In the genomic region with DNA sequence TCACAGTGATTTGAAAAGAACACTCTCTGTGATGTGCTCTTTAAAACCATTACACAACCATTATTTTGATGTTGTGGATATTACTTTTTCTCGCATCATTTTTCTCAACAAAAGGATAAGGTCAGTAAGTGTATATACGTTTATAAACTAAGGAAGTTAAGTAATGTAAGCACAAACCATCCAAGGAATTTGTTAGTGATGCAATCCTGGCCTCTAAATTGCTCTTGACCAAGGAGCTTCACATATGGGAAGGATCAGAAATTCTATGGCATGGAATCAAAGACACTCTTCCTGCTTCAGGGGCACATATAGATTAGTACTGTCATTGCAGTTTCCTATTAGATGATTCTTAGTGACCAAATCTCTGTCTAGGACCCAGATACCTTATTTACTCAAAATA, we compare ENCODE assay signal across 27 cellular contexts. TPM values are rescaled to one million over a fixed set of nuclear protein-coding genes. Genes with fewer than 3 reads are reported as not detected.
DNase-seq lines count a peak whose midpoint lies in the region; ATAC-seq, FAIRE-seq and TF ChIP-seq lines count a peak whose summit lies in the region.
"Had no signal": no experiment of that assay in that cellular context is flagged by ENCODE, and none has a peak within 500 bp of the region (broad histone marks: within the 10 kb centered on the region; RNA-seq: fewer than 3 reads in every experiment).

No MANE protein-coding gene starts in this region.

- H3K27ac ChIP-seq in K562 (ENCODE audit: extremely low read depth, low read depth, low read length) (no peak overlapping the region), heart left ventricle (no peak overlapping the region)
- H3K27ac ChIP-seq: brain microvascular endothelial cell, left lung, thoracic aorta, uterus, WERI-Rb-1 had no signal

- no TSS peak for BruUV-seq in K562 (replicated peaks; lab: Mats Ljungman, UMichigan)

- no peak for TF ChIP-seq RAD21 in K562 (CRISPR knock-in tag; conservative IDR thresholded peaks at IDR 0.05 in 1 of 2, IDR thresholded peaks at IDR 0.05 in 1 of 2)

- ATAC-seq in K562 = no peak
- no peak for ATAC-seq in heart left ventricle
- ATAC-seq: left lung; naive thymus-derived CD8-positive, alpha-beta T cell; Panc1 had no signal

- H3K79me2 ChIP-seq in K562 (ENCODE audit: control insufficient read depth, insufficient read depth, low read length) = peaks cover 24% of the 10 kb centered on the region

- H3K4me3 ChIP-seq in AG04449 (ENCODE audit: low read depth, low read length) (no peak overlapping the region), K562 (no peak overlapping the region), fibroblast of the aortic adventitia (ENCODE audit: low read depth, low read length) (no peak overlapping the region), heart left ventricle (no peak overlapping the region)
- H3K4me3 ChIP-seq: left lung, thoracic aorta, uterus had no signal

- no peak overlapping the region for H3K27ac Mint-ChIP-seq in glutamatergic neuron (ENCODE audit: unreplicated experiment)
- H3K27ac Mint-ChIP-seq: activated CD4-positive, alpha-beta T cell treated with anti-CD3 and anti-CD28 coated beads, Interleukin-2, amount 10 ng/mL, durations not matched to agents 24 days and 14 days; activated T-cell treated with anti-CD3 and anti-CD28 coated beads, Interleukin-2, amount 50 U/mL, for 24 hours; T-helper 2 cell treated with Interferon-gamma antibody and Interleukin-4, amounts not matched to agents 5 μg/mL and 100 μg/mL, for 36 hours had no signal

- FAIRE-seq in K562 (lab: Jason Lieb, UNC) = no peak
- FAIRE-seq: A204.1, colon had no signal

- no peak for TF ChIP-seq POLR2A in K562 (conservative IDR thresholded peaks at IDR 0.05)
- no peak for TF ChIP-seq POLR2A in heart left ventricle (IDR thresholded peaks at IDR 0.05)

- peaks cover 2% of the 10 kb centered on the region for H3K4me1 Mint-ChIP-seq in glutamatergic neuron (ENCODE audit: low read depth, unreplicated experiment)

- H4K20me1 ChIP-seq in K562 (replicated peaks; ENCODE audit: control insufficient read depth, insufficient read depth, low read length) = peaks cover 3% of the 10 kb centered on the region; the same call in 1 of the 2 replicates

- 42% methylated on average over 2 of the region's 2 CpGs for WGBS in K562 (ENCODE audit: insufficient coverage, low coverage, missing lambda C conversion rate)
- 78 to 87% (median 82%) methylated on average over 2 of the region's 2 CpGs for WGBS in heart left ventricle, 4 donors

- no peaks in the 10 kb centered on the region for H3K9me1 ChIP-seq in K562 (ENCODE audit: control insufficient read depth, insufficient read depth, low read length)

- DNase-seq in AG04449 (ENCODE audit: low read depth, low spot score) (peak; percentile 59), HCEC 1CT (peak; percentile 74), K562 (ENCODE audit: extremely low read depth in 1 of 4, low spot score in 3 of 4) (no peak), fibroblast of the aortic adventitia (ENCODE audit: low read depth) (peak; percentile 59), heart left ventricle (no peak), glutamatergic neuron (no peak), AML-193 (lab: John Stamatoyannopoulos, UW) (no peak), DMS153 (lab: John Stamatoyannopoulos, UW) (no peak)
- DNase-seq: activated CD4-positive, alpha-beta T cell treated with anti-CD3 and anti-CD28 coated beads, Interleukin-2, amount 10 ng/mL, durations not matched to agents 24 days and 14 days; activated gamma-delta T cell treated with Interleukin-2 at 50 U/mL for 16 hours; activated T-cell treated with anti-CD3 and anti-CD28 coated beads, Interleukin-2, amount 50 U/mL, for 24 hours; BE2C; brain microvascular endothelial cell; effector CD8-positive, alpha-beta T cell; midbrain; naive thymus-derived CD8-positive, alpha-beta T cell; NCI-H524; SHP77; stimulated activated naive CD4-positive, alpha-beta T cell treated with Interleukin-2 at 50 U/mL for 16 hours; uterus; WERI-Rb-1 had no signal

- peaks cover 7 to 23% of the 10 kb centered on the region in 2 experiments; a peak in 3 of 5 replicates for H3K4me1 ChIP-seq in K562 (replicated peaks in 1 of 2; ENCODE audit: control insufficient read depth in 2 of 2, insufficient read depth in 2 of 2, low read length in 2 of 2)
- peaks cover 0 to 9% (median 0%) of the 10 kb centered on the region in 12 donors for H3K4me1 ChIP-seq in heart left ventricle
- H3K4me1 ChIP-seq: uterus had no signal

- peaks cover 4% of the 10 kb centered on the region for H3K27me3 Mint-ChIP-seq in glutamatergic neuron (ENCODE audit: unreplicated experiment)
- H3K27me3 Mint-ChIP-seq: activated T-cell treated with anti-CD3 and anti-CD28 coated beads, Interleukin-2, amount 50 U/mL, for 24 hours; naive thymus-derived CD8-positive, alpha-beta T cell had no signal

- TF ChIP-seq EP300 in K562 (IDR thresholded peaks at IDR 0.05; ENCODE audit: low read length) = no peak

- H2AFZ ChIP-seq in K562 (ENCODE audit: low read depth, low read length) = no peak overlapping the region

- H3K9ac ChIP-seq in K562 (ENCODE audit: insufficient read depth in 1 of 2, low read depth in 2 of 2, low read length in 2 of 2) = no peak overlapping the region

- peaks cover 4% of the 10 kb centered on the region for H3K36me3 Mint-ChIP-seq in glutamatergic neuron (ENCODE audit: unreplicated experiment)

- POLR2A ChIA-PET in AG04449 (lab: Yijun Ruan, JAX) (no interaction called here), K562 (lab: Yijun Ruan, JAX) (interaction anchor here (1.0 kb wide), 1 partner anchor 26 kb away, joined by 3 read pairs; no protein-coding TSS in a partner anchor)

- intact Hi-C loops in K562 (cut with micrococcal nuclease) (no loop called here), heart left ventricle (cut with DNase I) (loop anchor here in 6 of 10 donors (2.0 to 10.0 kb wide), 6 partner anchors 34 to 173 kb away; no protein-coding TSS in a partner anchor)

- H3K27me3 ChIP-seq in K562 (ENCODE audit: control insufficient read depth in 2 of 2, insufficient read depth in 2 of 2, low read length in 2 of 2) = no peaks in the 10 kb centered on the region
- no peaks in the 10 kb centered on the region for H3K27me3 ChIP-seq in heart left ventricle
- H3K27me3 ChIP-seq: BE2C, brain microvascular endothelial cell, left lung, uterus had no signal

- in situ Hi-C loops in K562 (cut with MboI) = no loop called here

- H3K9me3 ChIP-seq in K562 (replicated peaks; ENCODE audit: control insufficient read depth, insufficient read depth, low read depth, low read length) (no peaks in the 10 kb centered on the region), heart left ventricle (no peaks in the 10 kb centered on the region)
- H3K9me3 ChIP-seq: BE2C, left lung, thoracic aorta, uterus had no signal

- no peak overlapping the region for H3K4me2 ChIP-seq in K562 (ENCODE audit: insufficient read depth, low read length)

- CTCF ChIA-PET in AG04449 (lab: Yijun Ruan, JAX) (no interaction called here), K562 (lab: Yijun Ruan, JAX; ENCODE audit: low intra/inter-chr PET ratio) (no interaction called here)

- peaks cover 11% of the 10 kb centered on the region for H3K9me3 Mint-ChIP-seq in glutamatergic neuron (ENCODE audit: unreplicated experiment)
- H3K9me3 Mint-ChIP-seq: activated CD4-positive, alpha-beta T cell treated with anti-CD3 and anti-CD28 coated beads, Interleukin-2, amount 10 ng/mL, durations not matched to agents 24 days and 14 days; activated T-cell treated with anti-CD3 and anti-CD28 coated beads, Interleukin-2, amount 50 U/mL, for 24 hours; naive thymus-derived CD8-positive, alpha-beta T cell; T-helper 2 cell treated with Interferon-gamma antibody and Interleukin-4, amounts not matched to agents 5 μg/mL and 100 μg/mL, for 36 hours had no signal

- TF ChIP-seq CTCF in AG04449 (IDR thresholded peaks at IDR 0.05; ENCODE audit: insufficient read depth, low read length, missing control alignments) = no peak
- no peak for TF ChIP-seq CTCF in K562 (IDR thresholded peaks at IDR 0.05 in 2 of 3, conservative IDR thresholded peaks at IDR 0.05 in 1 of 3; ENCODE audit: insufficient read depth in 2 of 3, low read depth in 1 of 3, low read length in 3 of 3)
- no peak for TF ChIP-seq CTCF in fibroblast of the aortic adventitia (IDR thresholded peaks at IDR 0.05; ENCODE audit: insufficient read depth, low read length)
- no peak for TF ChIP-seq CTCF in heart left ventricle (IDR thresholded peaks at IDR 0.05)
- no peak for TF ChIP-seq CTCF in glutamatergic neuron (IDR thresholded peaks at IDR 0.05; ENCODE audit: partially characterized antibody, unreplicated experiment)

- H3K4me3 Mint-ChIP-seq in glutamatergic neuron (ENCODE audit: unreplicated experiment) = no peak overlapping the region
- H3K4me3 Mint-ChIP-seq: activated CD4-positive, alpha-beta T cell treated with anti-CD3 and anti-CD28 coated beads, Interleukin-2, amount 10 ng/mL, durations not matched to agents 24 days and 14 days; activated T-cell treated with anti-CD3 and anti-CD28 coated beads, Interleukin-2, amount 50 U/mL, for 24 hours; naive thymus-derived CD8-positive, alpha-beta T cell; T-helper 2 cell treated with Interferon-gamma antibody and Interleukin-4, amounts not matched to agents 5 μg/mL and 100 μg/mL, for 36 hours had no signal

- no peaks in the 10 kb centered on the region for H3K36me3 ChIP-seq in K562 (ENCODE audit: control insufficient read depth, insufficient read depth, low read length)
- no peaks in the 10 kb centered on the region for H3K36me3 ChIP-seq in heart left ventricle
- H3K36me3 ChIP-seq: BE2C, brain microvascular endothelial cell, left lung, thoracic aorta, uterus, WERI-Rb-1 had no signal

RNA-seq across cellular contexts. Expression of gene PPP2R5A, which starts 3.6 kb away (rescaled TPM):
- 22.5 and 38.1 TPM in 2 replicates for total RNA-seq in K562 (2011; cell fraction: chromatin; rRNA removed; ENCODE audit: low replicate concordance)
- total RNA-seq in K562 (2011; cell fraction: nucleolus; rRNA removed) = 17.6 and 18.8 TPM in 2 replicates
- total RNA-seq in K562 (2011; cell fraction: nucleoplasm; rRNA removed) = 24.0 and 38.3 TPM in 2 replicates
- total RNA-seq in K562 (2014; rRNA removed) (57.2 and 59.8 TPM in 2 replicates), K562 (2014; rRNA removed; fragmentation: Illumina TruSeq; extraction: Trizol) (64.3 and 73.5 TPM in 2 replicates), K562 (2015; rRNA removed; fragmentation: Illumina TruSeq; extraction: Trizol) (66.1 and 69.6 TPM in 2 replicates), K562 (2021) (70.9 and 71.1 TPM in 2 replicates), fibroblast of the aortic adventitia (ENCODE audit: low replicate concordance) (23.7 and 31.6 TPM in 2 replicates), heart left ventricle (100 to 1,000 TPM in 1 of 9 donors, 10 to 100 TPM in 8; 52.0 to 102 (median 63.5) TPM), glutamatergic neuron (ENCODE audit: unreplicated experiment) (2.2 TPM)
- polyA plus RNA-seq in K562 (2011; rRNA removed) (79.3 and 106 TPM in 2 replicates), K562 (2014; fragmentation: Illumina TruSeq; extraction: Trizol) (62.9 and 71.3 TPM in 2 replicates), K562 (2014; fragmentation: Nextera tagmentation; extraction: Ambion mirVana) (10 to 100 TPM; 26.9 to 31.2 TPM), K562 (2014; rRNA removed) (53.8 and 62.2 TPM in 2 replicates), heart left ventricle (100 to 1,000 TPM in 1 of 2 donors, 10 to 100 TPM in 1; 44.7 to 108 TPM)
- 37.4 and 45.8 TPM in 2 replicates for polyA plus RNA-seq in K562 (2011; cell fraction: cytosol; rRNA removed)
- 26.6 and 37.4 TPM in 2 replicates for polyA plus RNA-seq in K562 (2011; cell fraction: nucleus; rRNA removed)
- polyA plus RNA-seq in K562 (2012) = 45.3 and 51.5 TPM in 2 replicates
- polyA minus RNA-seq in K562 (2011; rRNA and poly(A)+ RNA removed) = 59.4 and 61.4 TPM in 2 replicates
- polyA minus RNA-seq in K562 (2011; cell fraction: cytosol; rRNA and poly(A)+ RNA removed) = 33.0 and 37.2 TPM in 2 replicates
- 25.4 and 30.1 TPM in 2 replicates for polyA minus RNA-seq in K562 (2011; cell fraction: nucleus; rRNA and poly(A)+ RNA removed)

Comparison
In these comparisons a context has a peak if more than half of its experiments do, and no peak if none do; other contexts are left out.
1. DNase-seq: peak in AG04449 (single experiment), HCEC 1CT (single experiment) and fibroblast of the aortic adventitia (single experiment); none in K562 (0 of 4), heart left ventricle (0 of 5), glutamatergic neuron (single experiment), AML-193 (0 of 2) and DMS153 (single experiment).